ENCODE assay signal across 15 cellular contexts in genomic region chr6:126923807-126924206, GRCh38.
DNase-seq lines count a peak whose midpoint lies in the region; ATAC-seq and TF ChIP-seq lines count a peak whose summit lies in the region.
"Had no signal": no experiment of that assay in that cellular context is flagged by ENCODE, and none has a peak within 500 bp of the region (broad histone marks: within the 10 kb centered on the region; RNA-seq: fewer than 3 reads in every experiment).

No MANE protein-coding gene starts in this region.

- no peak overlapping the region for H3K4me3 ChIP-seq in GM23248
- no peak overlapping the region for H3K4me3 ChIP-seq in gastroesophageal sphincter
- no peak overlapping the region for H3K4me3 ChIP-seq in skeletal muscle cell (ENCODE audit: low read depth, low read length)
- H3K4me3 ChIP-seq: A549 had no signal

- H3K27me3 ChIP-seq in GM23248 (replicated peaks; ENCODE audit: insufficient read depth) (no peaks in the 10 kb centered on the region), gastroesophageal sphincter (no peaks in the 10 kb centered on the region)
- H3K27me3 ChIP-seq in CD4-positive, alpha-beta T cell (ENCODE audit: control insufficient read depth, insufficient read depth, low read length): no peaks in the 10 kb centered on the region

- H3K4me1 ChIP-seq in GM23248 (ENCODE audit: insufficient read depth): peaks cover 14% of the 10 kb centered on the region
- peaks cover 0 to 14% (median 0%) of the 10 kb centered on the region in 3 donors for H3K4me1 ChIP-seq in gastroesophageal sphincter
- H3K4me1 ChIP-seq: Caco-2 had no signal

- in situ Hi-C loops in GM23248 (cut with MboI): no loop called here

- no peaks in the 10 kb centered on the region for H3K79me2 ChIP-seq in GM23248 (ENCODE audit: insufficient read depth)

- H3K36me3 Mint-ChIP-seq in activated T-cell treated with anti-CD3 and anti-CD28 coated beads, Interleukin-2, amount 50 U/mL, for 72 hours (ENCODE audit: insufficient read depth in 2 of 2): no peaks in the 10 kb centered on the region
- no peaks in the 10 kb centered on the region for H3K36me3 Mint-ChIP-seq in CD4-positive, alpha-beta T cell (ENCODE audit: low read depth)
- H3K36me3 Mint-ChIP-seq in immature natural killer cell: no peaks in the 10 kb centered on the region
- H3K36me3 Mint-ChIP-seq: CD14-positive monocyte; CD8-positive, alpha-beta memory T cell had no signal

- ATAC-seq in gastroesophageal sphincter (peak; percentile 46), GM18873 (IDR thresholded peaks at IDR 0.05; ENCODE audit: low FRiP score, unreplicated experiment) (no peak)
- no peak for ATAC-seq in activated T-cell treated with anti-CD3 and anti-CD28 coated beads, Interleukin-2, amount 50 U/mL, for 72 hours (replicated peaks in 1 of 2)
- ATAC-seq in CD4-positive, alpha-beta T cell (ENCODE audit: poor library complexity): no peak
- ATAC-seq: A549, HCT116 had no signal

- DNase-seq in GM23248 (peak; percentile 56), cerebellar cortex (ENCODE audit: low spot score) (peak; percentile 81), skeletal muscle cell (ENCODE audit: low read depth) (peak; percentile 23), immature natural killer cell (no peak)
- DNase-seq in activated T-cell treated with anti-CD3 and anti-CD28 coated beads, Interleukin-2, amount 50 U/mL, for 72 hours: no peak
- DNase-seq in CD4-positive, alpha-beta T cell: no peak
- DNase-seq: Caco-2; CD8-positive, alpha-beta memory T cell; DND-41; GF-D8 had no signal

- H3K27me3 Mint-ChIP-seq in activated T-cell treated with anti-CD3 and anti-CD28 coated beads, Interleukin-2, amount 50 U/mL, for 72 hours (ENCODE audit: low read depth): no peaks in the 10 kb centered on the region
- H3K27me3 Mint-ChIP-seq in CD4-positive, alpha-beta T cell: no peaks in the 10 kb centered on the region
- peaks cover 0 to 2% (median 0%) of the 10 kb centered on the region in 3 donors for H3K27me3 Mint-ChIP-seq in immature natural killer cell (ENCODE audit: low read depth in 3 of 3)

- H3K9ac ChIP-seq in GM23248: no peak overlapping the region

- H3K4me3 Mint-ChIP-seq in activated T-cell treated with anti-CD3 and anti-CD28 coated beads, Interleukin-2, amount 50 U/mL, for 72 hours: no peak overlapping the region
- no peak overlapping the region for H3K4me3 Mint-ChIP-seq in CD4-positive, alpha-beta T cell
- no peak overlapping the region for H3K4me3 Mint-ChIP-seq in immature natural killer cell
- H3K4me3 Mint-ChIP-seq: CD14-positive monocyte; CD8-positive, alpha-beta memory T cell had no signal

- POLR2A ChIA-PET in CD4-positive, alpha-beta T cell (lab: Charles Lee): no interaction called here

- H3K27ac Mint-ChIP-seq in activated T-cell treated with anti-CD3 and anti-CD28 coated beads, Interleukin-2, amount 50 U/mL, for 72 hours: no peak overlapping the region
- H3K27ac Mint-ChIP-seq in CD4-positive, alpha-beta T cell: no peak overlapping the region
- no peak overlapping the region for H3K27ac Mint-ChIP-seq in immature natural killer cell
- H3K27ac Mint-ChIP-seq: CD14-positive monocyte; CD8-positive, alpha-beta memory T cell had no signal

- no peaks in the 10 kb centered on the region for H3K36me3 ChIP-seq in GM23248 (ENCODE audit: low read depth)
- H3K36me3 ChIP-seq in gastroesophageal sphincter: no peaks in the 10 kb centered on the region

- TF ChIP-seq POLR2A in gastroesophageal sphincter (IDR thresholded peaks at IDR 0.05): no peak

- H3K9me2 ChIP-seq in GM23248 (ENCODE audit: insufficient read depth): no peaks in the 10 kb centered on the region

- no peak overlapping the region for H2AFZ ChIP-seq in GM23248

- no peaks in the 10 kb centered on the region for H4K20me1 ChIP-seq in GM23248 (ENCODE audit: insufficient read depth)

- H3K9me3 ChIP-seq in GM23248 (ENCODE audit: low read depth) (no peaks in the 10 kb centered on the region), gastroesophageal sphincter (no peaks in the 10 kb centered on the region)
- H3K9me3 ChIP-seq in CD4-positive, alpha-beta T cell (ENCODE audit: control insufficient read depth, low read length): no peaks in the 10 kb centered on the region
- H3K9me3 ChIP-seq: A549, Caco-2 had no signal

- H3K4me1 Mint-ChIP-seq in activated T-cell treated with anti-CD3 and anti-CD28 coated beads, Interleukin-2, amount 50 U/mL, for 72 hours (ENCODE audit: low read depth): no peaks in the 10 kb centered on the region
- no peaks in the 10 kb centered on the region for H3K4me1 Mint-ChIP-seq in CD4-positive, alpha-beta T cell (ENCODE audit: low read depth)
- H3K4me1 Mint-ChIP-seq in immature natural killer cell: no peaks in the 10 kb centered on the region
- H3K4me1 Mint-ChIP-seq: CD14-positive monocyte; CD8-positive, alpha-beta memory T cell had no signal

- 25 to 43% methylated on average over 2 of the region's 2 CpGs for WGBS in GM23248 (ENCODE audit: low coverage in 1 of 2, low lambda C conversion rate in 2 of 2, missing lambda C conversion rate in 2 of 2), 2 experiments
- 12 to 13% methylated on average over 2 of the region's 2 CpGs for WGBS in gastroesophageal sphincter (ENCODE audit: low coverage in 1 of 2), 2 donors

- no peak overlapping the region for H3K4me2 ChIP-seq in GM23248 (ENCODE audit: unreplicated experiment)
- H3K4me2 ChIP-seq: A549 had no signal

- H3K27ac ChIP-seq in GM23248 (no peak overlapping the region), gastroesophageal sphincter (no peak overlapping the region)
- H3K27ac ChIP-seq in CD4-positive, alpha-beta T cell (ENCODE audit: low read depth, low read length): no peak overlapping the region
- H3K27ac ChIP-seq: A549 had no signal

- no peaks in the 10 kb centered on the region for H3K9me3 Mint-ChIP-seq in activated T-cell treated with anti-CD3 and anti-CD28 coated beads, Interleukin-2, amount 50 U/mL, for 72 hours
- H3K9me3 Mint-ChIP-seq in CD4-positive, alpha-beta T cell: no peaks in the 10 kb centered on the region
- peaks cover 0 to 4% (median 0%) of the 10 kb centered on the region in 6 donors for H3K9me3 Mint-ChIP-seq in immature natural killer cell
- H3K9me3 Mint-ChIP-seq: CD14-positive monocyte had no signal

- TF ChIP-seq EP300 in gastroesophageal sphincter (IDR thresholded peaks at IDR 0.05): no peak

- CTCF ChIA-PET in CD4-positive, alpha-beta T cell (lab: Charles Lee): no interaction called here

- TF ChIP-seq CTCF in gastroesophageal sphincter (IDR thresholded peaks at IDR 0.05): no peak
- no peak for TF ChIP-seq CTCF in CD4-positive, alpha-beta T cell (IDR thresholded peaks at IDR 0.05)

- intact Hi-C loops in CD4-positive, alpha-beta T cell (cut with DNase I, micrococcal nuclease): no loop called here

- H3F3A ChIP-seq in GM23248 (ENCODE audit: insufficient read depth): peaks cover 18% of the 10 kb centered on the region

Comparison
In these comparisons a context has a peak if more than half of its experiments do, and no peak if none do; other contexts are left out.
1. DNase-seq: peak in GM23248 (single experiment), cerebellar cortex (single experiment) and skeletal muscle cell (single experiment); none in activated T-cell treated with anti-CD3 and anti-CD28 coated beads, Interleukin-2, amount 50 U/mL, for 72 hours (0 of 2), CD4-positive, alpha-beta T cell (0 of 10) and immature natural killer cell (0 of 3).